In genomic region chrX:120468825-120469525, GRCh38 we compare ENCODE assay signal across 8 cellular contexts. TPM values are rescaled to one million over a fixed set of nuclear protein-coding genes. Genes with fewer than 3 reads are reported as not detected.
DNase-seq lines count a peak whose midpoint lies in the region; ATAC-seq and TF ChIP-seq lines count a peak whose summit lies in the region.

Gene LAMP2 (minus strand): TSS chrX:120469296. CDS start chrX:120469169, 127 bp downstream.

- TF ChIP-seq CTCF in heart right ventricle (IDR thresholded peaks at IDR 0.05), result no peak
- TF ChIP-seq CTCF in upper lobe of left lung (IDR thresholded peaks at IDR 0.05), result no peak

- intact Hi-C loops in T-helper 1 cell treated with Interleukin-12 subunit alpha and Interleukin-12 subunit beta and Interleukin-4 antibody, amounts not matched to agents 30 ng/mL and 1 ng/mL, for 36 hours (cut with micrococcal nuclease), result loop anchor here (1.0 kb wide), 2 partner anchors 12 to 17 kb away; no protein-coding TSS in a partner anchor
- intact Hi-C loops in heart right ventricle (cut with DNase I) (loop anchor here in 1 of 10 donors (10.0 kb wide), 1 partner anchor 224 kb away; no protein-coding TSS in a partner anchor), posterior vena cava (cut with DNase I) (no loop called here)

- WGBS in heart right ventricle, 2 donors, result 0% methylated on average over 50 of the region's 50 CpGs
- 1 to 30% methylated on average over 32 to 38 of the region's 50 CpGs for WGBS in upper lobe of left lung, 2 donors

- H3K36me3 ChIP-seq in heart right ventricle (no peaks in the 10 kb centered on the region), upper lobe of left lung (no peaks in the 10 kb centered on the region)

- ATAC-seq in GM18498 (IDR thresholded peaks at IDR 0.05; ENCODE audit: unreplicated experiment) (peak; percentile 99), HG02885 (IDR thresholded peaks at IDR 0.05; ENCODE audit: poor library complexity, unreplicated experiment) (peak; percentile 95), heart right ventricle (peak; percentile 96 to 99 (median 98)), upper lobe of left lung (ENCODE audit: low FRiP score in 2 of 2) (peak; percentile 94 to 99)

- H3K4me1 ChIP-seq in heart right ventricle, result peaks cover 0 to 40% (median 22%) of the 10 kb centered on the region in 9 donors
- peaks cover 0 to 16% (median 9%) of the 10 kb centered on the region in 4 donors for H3K4me1 ChIP-seq in upper lobe of left lung

- TF ChIP-seq POLR2A in upper lobe of left lung (IDR thresholded peaks at IDR 0.05), result peak in 3 of 4 donors; percentile 55 to 85 (median 67)

- peak; percentile 80 for DNase-seq in NCI-H1694 (lab: John Stamatoyannopoulos, UW)
- DNase-seq in amniotic epithelial cell (ENCODE audit: low read depth), result peak; percentile 88
- peak; percentile 83 to 89 for DNase-seq in heart right ventricle
- DNase-seq in posterior vena cava (ENCODE audit: low spot score), result peak; percentile 96
- peak; percentile 91 to 97 for DNase-seq in upper lobe of left lung

- H3K27ac ChIP-seq in heart right ventricle (peak within 1 kb of the TSS; percentile 80 to 91 (median 90)), upper lobe of left lung (peak within 1 kb of the TSS; percentile 84 to 94 (median 94))

- H3K27me3 ChIP-seq in heart right ventricle, result no peaks in the 10 kb centered on the region
- no peaks in the 10 kb centered on the region for H3K27me3 ChIP-seq in upper lobe of left lung

- no peaks in the 10 kb centered on the region for H3K9me3 ChIP-seq in heart right ventricle
- H3K9me3 ChIP-seq in upper lobe of left lung, result no peaks in the 10 kb centered on the region

- peak in 1 of 4 donors; percentile 33 for TF ChIP-seq EP300 in upper lobe of left lung (IDR thresholded peaks at IDR 0.05)

- peak within 1 kb of the TSS; percentile 59 to 78 (median 65) for H3K4me3 ChIP-seq in heart right ventricle
- H3K4me3 ChIP-seq in upper lobe of left lung, result peak within 1 kb of the TSS; percentile 44 to 66 (median 58)

RNA-seq across cellular contexts. Expression of gene LAMP2, which starts in this region (rescaled TPM):
- total RNA-seq in T-helper 1 cell treated with Interleukin-12 subunit alpha and Interleukin-12 subunit beta and Interleukin-4 antibody, amounts not matched to agents 30 ng/mL and 1 ng/mL, for 36 hours, result 68.5 and 68.7 TPM in 2 replicates
- total RNA-seq in heart right ventricle (10 to 100 TPM; 55.2 to 88.7 (median 61.5) TPM), posterior vena cava (100 to 1,000 TPM in 1 of 2 donors, 10 to 100 TPM in 1; 92.5 to 102 TPM), upper lobe of left lung (100 to 1,000 TPM in 4 of 6 donors, 10 to 100 TPM in 2; 28.0 to 145 (median 125) TPM)
- polyA plus RNA-seq in heart right ventricle, result 10 to 100 TPM; 14.9 to 30.9 TPM

Comparison
In these comparisons a context has a peak if more than half of its experiments do, and no peak if none do; other contexts are left out.
1. Peak in every context shown above with its lines: DNase-seq, ATAC-seq, H3K4me3 ChIP-seq and H3K27ac ChIP-seq.